11 cellular contexts compared by ENCODE assay signal in the genomic region with DNA sequence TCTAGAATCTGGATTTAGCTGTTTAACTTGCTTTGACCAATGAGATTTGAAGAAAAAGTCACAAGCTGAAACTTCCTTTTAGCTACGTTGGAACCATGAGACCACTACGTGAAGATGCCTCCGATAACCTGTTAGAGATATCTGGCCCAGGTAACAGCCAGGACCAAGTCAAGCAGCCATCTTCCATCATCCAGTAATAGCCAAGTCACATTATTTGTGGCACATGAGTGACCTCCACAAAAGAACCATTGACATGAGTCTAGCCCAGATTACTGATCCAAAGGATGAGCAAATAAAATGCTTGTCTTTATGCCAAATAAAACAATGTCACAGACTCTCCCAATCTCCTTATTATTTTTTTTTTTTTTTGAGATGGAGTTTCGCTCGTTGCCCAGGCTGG. TPM values are rescaled to one million over a fixed set of nuclear protein-coding genes. Genes with fewer than 3 reads are reported as not detected.
DNase-seq lines count a peak whose midpoint lies in the region; ATAC-seq and TF ChIP-seq lines count a peak whose summit lies in the region.
"Had no signal": no experiment of that assay in that cellular context is flagged by ENCODE, and none has a peak within 500 bp of the region (broad histone marks: within the 10 kb centered on the region; RNA-seq: fewer than 3 reads in every experiment).

No MANE protein-coding gene starts in this region.

- H3K36me3 ChIP-seq in CD4-positive, alpha-beta memory T cell (ENCODE audit: insufficient read depth, low read length): no peaks in the 10 kb centered on the region
- H3K36me3 ChIP-seq in GM23338 (ENCODE audit: insufficient read depth): no peaks in the 10 kb centered on the region

- peaks cover 18% of the 10 kb centered on the region for H3K4me1 ChIP-seq in CD4-positive, alpha-beta memory T cell (ENCODE audit: insufficient read depth, low read length)
- H3K4me1 ChIP-seq in GM23338 (ENCODE audit: insufficient read depth): peaks cover 14% of the 10 kb centered on the region
- H3K4me1 ChIP-seq: testis had no signal

- H3K27ac ChIP-seq in CD4-positive, alpha-beta memory T cell (ENCODE audit: low read depth, low read length): no peak overlapping the region
- H3K27ac ChIP-seq in GM23338 (ENCODE audit: low read depth): no peak overlapping the region
- H3K27ac ChIP-seq: testis had no signal

- POLR2A ChIA-PET in CD4-positive, alpha-beta memory T cell (lab: Charles Lee; ENCODE audit: partially characterized antibody): no interaction called here
- POLR2A ChIA-PET in activated CD8-positive, alpha-beta T cell treated with anti-CD3 and anti-CD28 coated beads for 36 hours (lab: Charles Lee): interaction anchor here (1.3 to 2.7 kb wide), 2 partner anchors 11 to 977 kb away, joined by 3 to 14 read pairs; no protein-coding TSS in a partner anchor

- intact Hi-C loops in CD4-positive, alpha-beta memory T cell (cut with micrococcal nuclease): no loop called here
- intact Hi-C loops in activated CD8-positive, alpha-beta T cell treated with anti-CD3 and anti-CD28 coated beads for 36 hours (cut with micrococcal nuclease): no loop called here

- H3F3A ChIP-seq in GM23338 (replicated peaks; ENCODE audit: low read depth): no peaks in the 10 kb centered on the region

- no peaks in the 10 kb centered on the region for H3K9me3 Mint-ChIP-seq in CD4-positive, alpha-beta memory T cell
- H3K9me3 Mint-ChIP-seq in GM23338 (no peaks in the 10 kb centered on the region), mesothelial cell of epicardium (peaks cover 3% of the 10 kb centered on the region)
- H3K9me3 Mint-ChIP-seq in activated CD8-positive, alpha-beta T cell treated with anti-CD3 and anti-CD28 coated beads for 36 hours: no peaks in the 10 kb centered on the region

- no peaks in the 10 kb centered on the region for H4K20me1 ChIP-seq in GM23338 (replicated peaks; ENCODE audit: insufficient read depth)

- CTCF ChIA-PET in CD4-positive, alpha-beta memory T cell (lab: Charles Lee; ENCODE audit: partially characterized antibody): interaction anchor here (0.9 to 3.6 kb wide), 8 partner anchors 9 to 172 kb away, joined by 3 to 23 read pairs (median 5); no protein-coding TSS in a partner anchor
- CTCF ChIA-PET in activated CD8-positive, alpha-beta T cell treated with anti-CD3 and anti-CD28 coated beads for 36 hours (lab: Charles Lee): interaction anchor here (1.3 to 3.6 kb wide), 5 partner anchors 11 to 145 kb away, joined by 3 to 20 read pairs (median 5); no protein-coding TSS in a partner anchor

- no peak overlapping the region for H3K4me3 ChIP-seq in CD4-positive, alpha-beta memory T cell (ENCODE audit: low read length in 2 of 2)
- H3K4me3 ChIP-seq in GM23338: peak overlapping the region; percentile 83; the same call in 1 of the 2 replicates

- no peak overlapping the region for H2AFZ ChIP-seq in GM23338

- H3K27ac Mint-ChIP-seq in CD4-positive, alpha-beta memory T cell: peak overlapping the region in 1 of 7 donors; percentile 7
- no peak overlapping the region for H3K27ac Mint-ChIP-seq in GM23338
- H3K27ac Mint-ChIP-seq in activated CD8-positive, alpha-beta T cell treated with anti-CD3 and anti-CD28 coated beads for 36 hours: no peak overlapping the region
- peak overlapping the region; percentile 99 for H3K27ac Mint-ChIP-seq in mesothelial cell of epicardium

- H3K9me3 ChIP-seq in CD4-positive, alpha-beta memory T cell (ENCODE audit: control insufficient read depth in 1 of 2, low read length in 2 of 2): no peaks in the 10 kb centered on the region
- H3K9me3 ChIP-seq: testis had no signal

- ATAC-seq in GM23338: no peak
- no peak for ATAC-seq in activated CD8-positive, alpha-beta T cell treated with anti-CD3 and anti-CD28 coated beads for 36 hours
- no peak for ATAC-seq in GM19395 (IDR thresholded peaks at IDR 0.05; ENCODE audit: unreplicated experiment)
- no peak for ATAC-seq in HG03108 (IDR thresholded peaks at IDR 0.05; ENCODE audit: unreplicated experiment)

- DNase-seq in CD4-positive, alpha-beta memory T cell: no peak
- DNase-seq in GM23338 (ENCODE audit: low spot score) (no peak), mesothelial cell of epicardium (ENCODE audit: low spot score in 2 of 2, unreplicated experiment in 2 of 2) (no peak), SW480 (ENCODE audit: low spot score) (no peak), NCI-H446 (lab: John Stamatoyannopoulos, UW) (no peak)
- no peak for DNase-seq in activated CD8-positive, alpha-beta T cell treated with anti-CD3 and anti-CD28 coated beads for 36 hours
- DNase-seq: activated gamma-delta T cell, NCI-H2171, testis had no signal

- no peaks in the 10 kb centered on the region for H3K27me3 ChIP-seq in CD4-positive, alpha-beta memory T cell (ENCODE audit: insufficient read depth, low read length)
- H3K27me3 ChIP-seq in GM23338 (ENCODE audit: insufficient read depth): no peaks in the 10 kb centered on the region
- H3K27me3 ChIP-seq: testis had no signal

- peaks cover 0 to 2% of the 10 kb centered on the region in 2 donors for H3K36me3 Mint-ChIP-seq in CD4-positive, alpha-beta memory T cell
- H3K36me3 Mint-ChIP-seq in GM23338 (ENCODE audit: low read depth) (peaks cover 22% of the 10 kb centered on the region), mesothelial cell of epicardium (peaks cover 3% of the 10 kb centered on the region)
- H3K36me3 Mint-ChIP-seq in activated CD8-positive, alpha-beta T cell treated with anti-CD3 and anti-CD28 coated beads for 36 hours (ENCODE audit: low read depth): peaks cover 4% of the 10 kb centered on the region

- H3K4me2 ChIP-seq in GM23338: peak overlapping the region; percentile 88; the same call in 1 of the 2 replicates

- no peak for TF ChIP-seq CTCF in GM23338 (conservative IDR thresholded peaks at IDR 0.05; ENCODE audit: low read depth in 2 of 2)
- no peak for TF ChIP-seq CTCF in activated CD8-positive, alpha-beta T cell treated with anti-CD3 and anti-CD28 coated beads for 36 hours (IDR thresholded peaks at IDR 0.05)
- TF ChIP-seq CTCF in mesothelial cell of epicardium (IDR thresholded peaks at IDR 0.05; ENCODE audit: unreplicated experiment): no peak

- no peaks in the 10 kb centered on the region for H3K27me3 Mint-ChIP-seq in CD4-positive, alpha-beta memory T cell
- H3K27me3 Mint-ChIP-seq in GM23338 (ENCODE audit: insufficient read depth, low read depth, poor library complexity) (peaks cover 3% of the 10 kb centered on the region), mesothelial cell of epicardium (ENCODE audit: low read depth) (no peaks in the 10 kb centered on the region)
- H3K27me3 Mint-ChIP-seq in activated CD8-positive, alpha-beta T cell treated with anti-CD3 and anti-CD28 coated beads for 36 hours: peaks cover 4% of the 10 kb centered on the region

- H3K79me2 ChIP-seq in GM23338 (replicated peaks; ENCODE audit: insufficient read depth): peaks cover 60% of the 10 kb centered on the region

- H3K4me1 Mint-ChIP-seq in CD4-positive, alpha-beta memory T cell: peaks cover 9 to 28% (median 20%) of the 10 kb centered on the region in 4 donors
- H3K4me1 Mint-ChIP-seq in GM23338 (peaks cover 26% of the 10 kb centered on the region), mesothelial cell of epicardium (peaks cover 38% of the 10 kb centered on the region)
- peaks cover 18% of the 10 kb centered on the region for H3K4me1 Mint-ChIP-seq in activated CD8-positive, alpha-beta T cell treated with anti-CD3 and anti-CD28 coated beads for 36 hours (ENCODE audit: low read depth)

- no peaks in the 10 kb centered on the region for H3K9me2 ChIP-seq in GM23338 (ENCODE audit: insufficient read depth)

- H3K4me3 Mint-ChIP-seq in CD4-positive, alpha-beta memory T cell: peak overlapping the region; percentile 29 to 94 (median 40)
- H3K4me3 Mint-ChIP-seq in GM23338: peak overlapping the region; percentile 93
- peak overlapping the region; percentile 79 for H3K4me3 Mint-ChIP-seq in activated CD8-positive, alpha-beta T cell treated with anti-CD3 and anti-CD28 coated beads for 36 hours
- peak overlapping the region; percentile 93 for H3K4me3 Mint-ChIP-seq in mesothelial cell of epicardium

TF ChIP-seq in GM23338, 12 proteins besides CTCF, POLR2A, EP300 and RAD21:
- TF ChIP-seq ZNF331 (CRISPR knock-in tag; IDR thresholded peaks at IDR 0.05; ENCODE audit: low read depth) (no peak), EZH2phosphoT487 (IDR thresholded peaks at IDR 0.05; ENCODE audit: unreplicated experiment) (no peak), POLR2AphosphoS5 (IDR thresholded peaks at IDR 0.05; ENCODE audit: low read depth) (no peak)

RNA-seq across cellular contexts. Expression of a gene that starts 1.6 kb away (rescaled TPM):
- total RNA-seq in CD4-positive, alpha-beta memory T cell: under 1 TPM; 0.19 to 0.70 TPM
- polyA plus RNA-seq in CD4-positive, alpha-beta memory T cell: under 1 TPM; 0.14 to 0.23 TPM
- 67.9 and 75.0 TPM in 2 replicates for total RNA-seq in GM23338 (2014; rRNA removed; shearing (Covaris generic))
- 35.8 and 38.3 TPM in 2 replicates for polyA plus RNA-seq in GM23338 (2016; fragmentation: Nextera tagmentation; extraction: Ambion mirVana)
- 10 to 100 TPM; 30.2 to 34.1 TPM for total RNA-seq in activated CD8-positive, alpha-beta T cell treated with anti-CD3 and anti-CD28 coated beads for 36 hours
- total RNA-seq in mesothelial cell of epicardium: 14.6 to 17.0 TPM (median 14.7 TPM) in 3 replicates

Comparison
In these comparisons a context has a peak if more than half of its experiments do, and no peak if none do; other contexts are left out.
1. H3K4me3 Mint-ChIP-seq: peak in every context shown above with its lines; median percentile 93 in GM23338; 93 in mesothelial cell of epicardium; 79 in activated CD8-positive, alpha-beta T cell treated with anti-CD3 and anti-CD28 coated beads for 36 hours; 40 in CD4-positive, alpha-beta memory T cell.